Comparison of ENCODE assay signal across 10 cellular contexts in the genomic region with DNA sequence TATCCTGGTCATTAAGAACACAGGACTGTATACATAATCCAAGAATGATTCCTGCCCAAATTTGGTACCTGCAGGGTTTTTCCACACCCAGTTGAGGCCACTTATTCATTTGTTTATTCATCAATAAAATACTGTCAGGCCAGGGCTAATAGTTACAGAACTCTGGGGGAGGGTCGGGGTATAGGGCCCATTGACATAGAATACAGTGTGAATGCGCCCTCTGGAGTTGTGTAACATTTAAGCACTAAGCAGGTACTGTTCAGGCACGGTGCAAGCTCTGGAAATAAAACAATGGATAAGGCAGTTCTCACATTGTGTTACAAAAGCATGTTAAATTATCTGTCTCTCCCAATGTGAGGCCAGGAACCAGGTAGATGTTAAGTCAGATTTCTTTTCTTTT. TPM values are rescaled to one million over a fixed set of nuclear protein-coding genes. Genes with fewer than 3 reads are reported as not detected.
DNase-seq lines count a peak whose midpoint lies in the region; ATAC-seq and TF ChIP-seq lines count a peak whose summit lies in the region.
"Had no signal": no experiment of that assay in that cellular context is flagged by ENCODE, and none has a peak within 500 bp of the region (broad histone marks: within the 10 kb centered on the region; RNA-seq: fewer than 3 reads in every experiment).

No MANE protein-coding gene starts in this region.

- peak; percentile 37 for DNase-seq in activated CD4-positive, alpha-beta T cell treated with anti-CD3 and anti-CD28 coated beads for 36 hours
- no peak for DNase-seq in activated CD4-positive, alpha-beta T cell treated with anti-CD3 and anti-CD28 coated beads for 48 hours
- DNase-seq in M059J (ENCODE audit: low read depth) (peak; percentile 8), RPMI8226 (peak; percentile 14), neural crest cell (ENCODE audit: low read depth, low spot score) (no peak), CD1c-positive myeloid dendritic cell (ENCODE audit: extremely low spot score) (no peak), esophagus muscularis mucosa (ENCODE audit: extremely low spot score) (no peak)
- no peak for DNase-seq in activated T-helper 1 cell treated with anti-CD3 and anti-CD28 coated beads, Interleukin-12 subunit alpha, Interleukin-12 subunit beta, Interleukin-2, Interleukin-4 antibody, amounts not matched to agents 30 ng/mL and 10 ng/mL and 1 ng/mL, durations not matched to agents 14 hours and 24 hours and 36 hours (ENCODE audit: low spot score)
- DNase-seq: caudate nucleus had no signal

- no peaks in the 10 kb centered on the region for H3K36me3 Mint-ChIP-seq in activated CD4-positive, alpha-beta T cell treated with anti-CD3 and anti-CD28 coated beads for 36 hours (ENCODE audit: low read depth)
- H3K36me3 Mint-ChIP-seq in neural crest cell (ENCODE audit: low read depth) = no peaks in the 10 kb centered on the region
- no peaks in the 10 kb centered on the region for H3K36me3 Mint-ChIP-seq in activated T-helper 1 cell treated with anti-CD3 and anti-CD28 coated beads, Interleukin-12 subunit alpha, Interleukin-12 subunit beta, Interleukin-2, Interleukin-4 antibody, amounts not matched to agents 30 ng/mL and 10 ng/mL and 1 ng/mL, durations not matched to agents 14 hours and 24 hours and 36 hours (ENCODE audit: low read depth)

- TF ChIP-seq POLR2A in esophagus muscularis mucosa (IDR thresholded peaks at IDR 0.05; ENCODE audit: low read depth) = no peak

- H3K4me1 Mint-ChIP-seq in activated CD4-positive, alpha-beta T cell treated with anti-CD3 and anti-CD28 coated beads for 36 hours = peaks cover 2% of the 10 kb centered on the region
- H3K4me1 Mint-ChIP-seq in neural crest cell = no peaks in the 10 kb centered on the region
- H3K4me1 Mint-ChIP-seq in activated T-helper 1 cell treated with anti-CD3 and anti-CD28 coated beads, Interleukin-12 subunit alpha, Interleukin-12 subunit beta, Interleukin-2, Interleukin-4 antibody, amounts not matched to agents 30 ng/mL and 10 ng/mL and 1 ng/mL, durations not matched to agents 14 hours and 24 hours and 36 hours (ENCODE audit: low read depth) = no peaks in the 10 kb centered on the region

- no peaks in the 10 kb centered on the region for H3K36me3 ChIP-seq in esophagus muscularis mucosa

- no peak overlapping the region for H3K4me3 ChIP-seq in esophagus muscularis mucosa

- no peaks in the 10 kb centered on the region for H3K4me1 ChIP-seq in esophagus muscularis mucosa

- peak; percentile 37 for TF ChIP-seq CTCF in neural crest cell (conservative IDR thresholded peaks at IDR 0.05)
- TF ChIP-seq CTCF in esophagus muscularis mucosa (IDR thresholded peaks at IDR 0.05) = no peak

- intact Hi-C loops in activated CD4-positive, alpha-beta T cell treated with anti-CD3 and anti-CD28 coated beads for 36 hours (cut with DNase I, micrococcal nuclease) = no loop called here
- intact Hi-C loops in esophagus muscularis mucosa (cut with DNase I) = no loop called here
- intact Hi-C loops in activated T-helper 1 cell treated with anti-CD3 and anti-CD28 coated beads, Interleukin-12 subunit alpha, Interleukin-12 subunit beta, Interleukin-2, Interleukin-4 antibody, amounts not matched to agents 30 ng/mL and 10 ng/mL and 1 ng/mL, durations not matched to agents 14 hours and 24 hours and 36 hours (cut with micrococcal nuclease) = no loop called here

- POLR2A ChIA-PET in activated CD4-positive, alpha-beta T cell treated with anti-CD3 and anti-CD28 coated beads for 36 hours (lab: Charles Lee) = no interaction called here

- no peaks in the 10 kb centered on the region for H3K27me3 Mint-ChIP-seq in activated CD4-positive, alpha-beta T cell treated with anti-CD3 and anti-CD28 coated beads for 36 hours
- no peaks in the 10 kb centered on the region for H3K27me3 Mint-ChIP-seq in neural crest cell (ENCODE audit: low read depth)
- no peaks in the 10 kb centered on the region for H3K27me3 Mint-ChIP-seq in activated T-helper 1 cell treated with anti-CD3 and anti-CD28 coated beads, Interleukin-12 subunit alpha, Interleukin-12 subunit beta, Interleukin-2, Interleukin-4 antibody, amounts not matched to agents 30 ng/mL and 10 ng/mL and 1 ng/mL, durations not matched to agents 14 hours and 24 hours and 36 hours (ENCODE audit: insufficient read depth)

- no peak for TF ChIP-seq EP300 in esophagus muscularis mucosa (IDR thresholded peaks at IDR 0.05)

- H3K9me3 ChIP-seq in esophagus muscularis mucosa = no peaks in the 10 kb centered on the region

- no peaks in the 10 kb centered on the region for H3K27me3 ChIP-seq in esophagus muscularis mucosa

- H3K27ac Mint-ChIP-seq in activated CD4-positive, alpha-beta T cell treated with anti-CD3 and anti-CD28 coated beads for 36 hours = no peak overlapping the region
- no peak overlapping the region for H3K27ac Mint-ChIP-seq in neural crest cell (ENCODE audit: unreplicated experiment)
- no peak overlapping the region for H3K27ac Mint-ChIP-seq in activated T-helper 1 cell treated with anti-CD3 and anti-CD28 coated beads, Interleukin-12 subunit alpha, Interleukin-12 subunit beta, Interleukin-2, Interleukin-4 antibody, amounts not matched to agents 30 ng/mL and 10 ng/mL and 1 ng/mL, durations not matched to agents 14 hours and 24 hours and 36 hours

- no peak overlapping the region for H3K27ac ChIP-seq in esophagus muscularis mucosa (replicated peaks in 1 of 4)
- H3K27ac ChIP-seq: RWPE1 had no signal

- 24% methylated on average over 3 of the region's 3 CpGs for WGBS in esophagus muscularis mucosa

- H3K4me3 Mint-ChIP-seq in activated CD4-positive, alpha-beta T cell treated with anti-CD3 and anti-CD28 coated beads for 36 hours = no peak overlapping the region
- no peak overlapping the region for H3K4me3 Mint-ChIP-seq in neural crest cell
- H3K4me3 Mint-ChIP-seq in activated T-helper 1 cell treated with anti-CD3 and anti-CD28 coated beads, Interleukin-12 subunit alpha, Interleukin-12 subunit beta, Interleukin-2, Interleukin-4 antibody, amounts not matched to agents 30 ng/mL and 10 ng/mL and 1 ng/mL, durations not matched to agents 14 hours and 24 hours and 36 hours = no peak overlapping the region

- ATAC-seq in activated CD4-positive, alpha-beta T cell treated with anti-CD3 and anti-CD28 coated beads for 36 hours = peak; percentile 89

- no peaks in the 10 kb centered on the region for H3K9me3 Mint-ChIP-seq in activated CD4-positive, alpha-beta T cell treated with anti-CD3 and anti-CD28 coated beads for 36 hours (ENCODE audit: low read depth)
- no peaks in the 10 kb centered on the region for H3K9me3 Mint-ChIP-seq in neural crest cell
- no peaks in the 10 kb centered on the region for H3K9me3 Mint-ChIP-seq in activated T-helper 1 cell treated with anti-CD3 and anti-CD28 coated beads, Interleukin-12 subunit alpha, Interleukin-12 subunit beta, Interleukin-2, Interleukin-4 antibody, amounts not matched to agents 30 ng/mL and 10 ng/mL and 1 ng/mL, durations not matched to agents 14 hours and 24 hours and 36 hours

- CTCF ChIA-PET in activated CD4-positive, alpha-beta T cell treated with anti-CD3 and anti-CD28 coated beads for 36 hours (lab: Charles Lee) = no interaction called here

RNA-seq across cellular contexts. Expression of gene LRBA, which starts 30.8 kb away (rescaled TPM):
- 10 to 100 TPM; 56.6 to 59.2 TPM for total RNA-seq in activated CD4-positive, alpha-beta T cell treated with anti-CD3 and anti-CD28 coated beads for 36 hours
- 14.0 and 28.9 TPM in 2 replicates for total RNA-seq in M059J (2014; rRNA removed; shearing (Covaris generic))
- 28.2 and 30.3 TPM in 2 replicates for total RNA-seq in neural crest cell
- total RNA-seq in esophagus muscularis mucosa = 10 to 100 TPM; 13.3 to 21.2 (median 20.1) TPM
- 54.2 and 60.7 TPM in 2 replicates for total RNA-seq in activated T-helper 1 cell treated with anti-CD3 and anti-CD28 coated beads, Interleukin-12 subunit alpha, Interleukin-12 subunit beta, Interleukin-2, Interleukin-4 antibody, amounts not matched to agents 30 ng/mL and 10 ng/mL and 1 ng/mL, durations not matched to agents 14 hours and 24 hours and 36 hours

RNA-seq across cellular contexts. Expression of gene RPS3A, which starts 53.5 kb away (rescaled TPM):
- total RNA-seq in activated CD4-positive, alpha-beta T cell treated with anti-CD3 and anti-CD28 coated beads for 36 hours = 1,000 to 10,000 TPM; 2,077 to 2,995 TPM
- total RNA-seq in M059J (2014; rRNA removed; shearing (Covaris generic)) = 1,672 and 2,009 TPM in 2 replicates
- 2,382 and 2,466 TPM in 2 replicates for total RNA-seq in neural crest cell
- 1,000 to 10,000 TPM; 1,272 to 4,454 (median 2,978) TPM for total RNA-seq in esophagus muscularis mucosa
- 1,686 and 1,760 TPM in 2 replicates for total RNA-seq in activated T-helper 1 cell treated with anti-CD3 and anti-CD28 coated beads, Interleukin-12 subunit alpha, Interleukin-12 subunit beta, Interleukin-2, Interleukin-4 antibody, amounts not matched to agents 30 ng/mL and 10 ng/mL and 1 ng/mL, durations not matched to agents 14 hours and 24 hours and 36 hours

Comparison
In these comparisons a context has a peak if more than half of its experiments do, and no peak if none do; other contexts are left out.
1. DNase-seq: peak in activated CD4-positive, alpha-beta T cell treated with anti-CD3 and anti-CD28 coated beads for 36 hours (single experiment), M059J (single experiment) and RPMI8226 (single experiment); none in activated CD4-positive, alpha-beta T cell treated with anti-CD3 and anti-CD28 coated beads for 48 hours (single experiment), neural crest cell (single experiment), CD1c-positive myeloid dendritic cell (single experiment), esophagus muscularis mucosa (single experiment) and activated T-helper 1 cell treated with anti-CD3 and anti-CD28 coated beads, Interleukin-12 subunit alpha, Interleukin-12 subunit beta, Interleukin-2, Interleukin-4 antibody, amounts not matched to agents 30 ng/mL and 10 ng/mL and 1 ng/mL, durations not matched to agents 14 hours and 24 hours and 36 hours (single experiment).